Comparison of ENCODE assay signal across 7 cellular contexts in genomic region chr19:40600086-40600917, GRCh38. TPM values are rescaled to one million over a fixed set of nuclear protein-coding genes. Genes with fewer than 3 reads are reported as not detected.
DNase-seq lines count a peak whose midpoint lies in the region; ATAC-seq, FAIRE-seq and TF ChIP-seq lines count a peak whose summit lies in the region.

No MANE protein-coding gene starts in this region.

- TF ChIP-seq POLR2A in adrenal gland (IDR thresholded peaks at IDR 0.05) (no peak), HepG2 (IDR thresholded peaks at IDR 0.05; ENCODE audit: insufficient read depth in 1 of 2, low read depth in 2 of 2, low read length in 2 of 2) (no peak)

- TF ChIP-seq EP300 in HepG2 (IDR thresholded peaks at IDR 0.05; ENCODE audit: low read depth in 2 of 2, low read length in 2 of 2) (no peak), HepG2 (CRISPR knock-in tag; IDR thresholded peaks at IDR 0.05; ENCODE audit: borderline replicate concordance) (no peak)

- peaks cover 44% of the 10 kb centered on the region for H3K4me1 ChIP-seq in Karpas-422 (ENCODE audit: low read length)
- H3K4me1 ChIP-seq in adrenal gland (replicated peaks in 1 of 2) = peaks cover 31 to 62% of the 10 kb centered on the region in 2 donors
- peaks cover 58% of the 10 kb centered on the region for H3K4me1 ChIP-seq in HepG2 (ENCODE audit: insufficient read depth, low read length)
- peaks cover 12 to 81% (median 68%) of the 10 kb centered on the region in 5 donors for H3K4me1 ChIP-seq in subcutaneous abdominal adipose tissue (ENCODE audit: control insufficient read depth in 5 of 5, insufficient read depth in 5 of 5, low read length in 5 of 5)

- H3K4me2 ChIP-seq in Karpas-422 (ENCODE audit: low read depth, low read length, poor library complexity, severe bottlenecking) (peak overlapping the region; percentile 32), HepG2 (ENCODE audit: low read depth, low read length) (peak overlapping the region; percentile 84; the same call in 1 of the 2 replicates)

- H3K9me3 ChIP-seq in Karpas-422 (ENCODE audit: low read length) = no peaks in the 10 kb centered on the region
- no peaks in the 10 kb centered on the region for H3K9me3 ChIP-seq in adrenal gland (replicated peaks in 1 of 3)
- no peaks in the 10 kb centered on the region for H3K9me3 ChIP-seq in HepG2 (ENCODE audit: low read length)
- no peaks in the 10 kb centered on the region for H3K9me3 ChIP-seq in subcutaneous abdominal adipose tissue (ENCODE audit: control insufficient read depth in 5 of 5, low read length in 5 of 5)

- no peak overlapping the region for H3K27ac ChIP-seq in Karpas-422 (ENCODE audit: low read length)
- H3K27ac ChIP-seq in adrenal gland = peak overlapping the region in 3 of 5 donors; percentile 3 to 23 (median 21)
- H3K27ac ChIP-seq in HepG2 (ENCODE audit: extremely low read length, insufficient read depth, low read length) = no peak overlapping the region
- no peak overlapping the region for H3K27ac ChIP-seq in subcutaneous abdominal adipose tissue (ENCODE audit: low read depth, low read length)

- H3K27me3 ChIP-seq in Karpas-422 (ENCODE audit: low read length) (no peaks in the 10 kb centered on the region), adrenal gland (peaks cover 15% of the 10 kb centered on the region), HepG2 (ENCODE audit: control insufficient read depth in 1 of 2, insufficient read depth in 2 of 2, low read length in 2 of 2) (peaks cover 6 to 53% of the 10 kb centered on the region in 2 experiments; a peak in 3 of 5 replicates), subcutaneous abdominal adipose tissue (ENCODE audit: control insufficient read depth in 5 of 5, insufficient read depth in 4 of 5, low read length in 5 of 5) (peaks cover 3 to 42% (median 31%) of the 10 kb centered on the region in 5 donors)

- no peak for TF ChIP-seq CTCF in adrenal gland (IDR thresholded peaks at IDR 0.05)
- TF ChIP-seq CTCF in HepG2 (CRISPR knock-in tag; IDR thresholded peaks at IDR 0.05) = no peak

- no peak for FAIRE-seq in HepG2 (lab: Jason Lieb, UNC)

- CTCF ChIA-PET in HepG2 (lab: Yijun Ruan, JAX; ENCODE audit: low intra/inter-chr PET ratio, low total read pairs) = interaction anchor here (6.8 kb wide), 1 partner anchor 34 kb away, joined by 37 read pairs; no protein-coding TSS in a partner anchor

- H3K79me2 ChIP-seq in Karpas-422 (ENCODE audit: low read length) (no peaks in the 10 kb centered on the region), HepG2 (ENCODE audit: insufficient read depth, low read length) (no peaks in the 10 kb centered on the region)

- ATAC-seq in HepG2 = no peak
- no peak for ATAC-seq in GM21526 (IDR thresholded peaks at IDR 0.05; ENCODE audit: low FRiP score, unreplicated experiment)

- WGBS in adrenal gland, 4 donors = 6 to 11% (median 7%) methylated on average over 15 to 48 of the region's 48 CpGs
- WGBS in HepG2 (ENCODE audit: low lambda C conversion rate) = 16% methylated on average over 11 of the region's 48 CpGs

- POLR2A ChIA-PET in HepG2 (lab: Yijun Ruan, JAX) = interaction anchor here (1.1 kb wide), 1 partner anchor 30 kb away, joined by 3 read pairs; no protein-coding TSS in a partner anchor

- TF ChIP-seq RAD21 in HepG2 (CRISPR knock-in tag; IDR thresholded peaks at IDR 0.05) = no peak

- peaks cover 4% of the 10 kb centered on the region; the same call in 1 of the 2 replicates for H4K20me1 ChIP-seq in Karpas-422 (ENCODE audit: insufficient read depth, low read depth, low read length)
- H4K20me1 ChIP-seq in HepG2 (ENCODE audit: insufficient read depth, low read length) = peaks cover 5% of the 10 kb centered on the region

- in situ Hi-C loops in HepG2 (cut with HindIII; ENCODE audit: extremely low pct_ligation_motif_present, low pct_unique_long_range_greater_than_20kb) = loop anchor here (5.0 kb wide), 1 partner anchor 68 kb away; no protein-coding TSS in a partner anchor

- no peak overlapping the region for H2AFZ ChIP-seq in Karpas-422 (ENCODE audit: low read length)
- no peak overlapping the region for H2AFZ ChIP-seq in HepG2 (ENCODE audit: low read length)

- DNase-seq in Karpas-422 (no peak), adrenal gland (peak in 2 of 7 donors; percentile 38 to 47), HepG2 (ENCODE audit: low spot score) (no peak), DMS79 (lab: John Stamatoyannopoulos, UW) (no peak), NCI-H2171 (lab: John Stamatoyannopoulos, UW) (no peak)

- H3K9ac ChIP-seq in Karpas-422 (ENCODE audit: low read length) = no peak overlapping the region
- H3K9ac ChIP-seq in HepG2 (ENCODE audit: insufficient read depth, low read depth, low read length) = no peak overlapping the region
- H3K9ac ChIP-seq in subcutaneous abdominal adipose tissue (ENCODE audit: low read length in 5 of 5) = peak overlapping the region in 1 of 5 donors; percentile 10

- intact Hi-C loops in adrenal gland (cut with DNase I) = loop anchor here in 1 of 2 donors (5.0 kb wide), 1 partner anchor 58 kb away; no protein-coding TSS in a partner anchor
- intact Hi-C loops in HepG2 (cut with micrococcal nuclease; ENCODE audit: unreplicated experiment) = no loop called here

- H3K4me3 ChIP-seq in Karpas-422 (ENCODE audit: low read length) (no peak overlapping the region), adrenal gland (no peak overlapping the region), HepG2 (replicated peaks in 1 of 3; ENCODE audit: insufficient read depth in 1 of 3, low read depth in 2 of 3, low read length in 3 of 3) (no peak overlapping the region), subcutaneous abdominal adipose tissue (ENCODE audit: low read depth in 1 of 5, low read length in 5 of 5) (peak overlapping the region in 3 of 5 donors; percentile 16 to 31 (median 18))

- no TSS peak for BruUV-seq in HepG2 (replicated peaks; lab: Mats Ljungman, UMichigan)

- H3K9me2 ChIP-seq in Karpas-422 (replicated peaks; ENCODE audit: insufficient read depth, low read length) = no peaks in the 10 kb centered on the region

- H3K36me3 ChIP-seq in Karpas-422 (ENCODE audit: insufficient read depth, low read length) = no peaks in the 10 kb centered on the region
- no peaks in the 10 kb centered on the region for H3K36me3 ChIP-seq in adrenal gland (replicated peaks in 1 of 2)
- no peaks in the 10 kb centered on the region for H3K36me3 ChIP-seq in HepG2 (replicated peaks in 1 of 2; ENCODE audit: control insufficient read depth in 1 of 2, insufficient read depth in 2 of 2, low read length in 2 of 2)
- no peaks in the 10 kb centered on the region for H3K36me3 ChIP-seq in subcutaneous abdominal adipose tissue (ENCODE audit: control insufficient read depth in 5 of 5, insufficient read depth in 5 of 5, low read length in 5 of 5)

RNA-seq across cellular contexts. Expression of gene LTBP4, which starts 0.9 kb away (rescaled TPM):
- total RNA-seq in Karpas-422 (2014; rRNA removed; shearing (Covaris generic); ENCODE audit: low replicate concordance) = 9.6 and 25.9 TPM in 2 replicates
- 100 to 1,000 TPM in 6 of 8 donors, 10 to 100 TPM in 2; 46.7 to 205 (median 121) TPM for total RNA-seq in adrenal gland
- 100 to 1,000 TPM in 2 of 3 donors, 10 to 100 TPM in 1; 15.3 to 272 (median 142) TPM for polyA plus RNA-seq in adrenal gland
- total RNA-seq in HepG2 (2016; rRNA removed; fragmentation: Illumina TruSeq; extraction: Trizol) = 0.45 and 0.86 TPM in 2 replicates
- total RNA-seq in HepG2 (2016; cell fraction: cytosol; rRNA removed; fragmentation: Illumina TruSeq; extraction: Trizol; ENCODE audit: low read depth) = 0.97 and 1.7 TPM in 2 replicates
- total RNA-seq in HepG2 (2016; cell fraction: insoluble cytoplasmic fraction; rRNA removed; fragmentation: Illumina TruSeq; extraction: Trizol) = 0.65 and 0.95 TPM in 2 replicates
- 0.37 and 1.2 TPM in 2 replicates for total RNA-seq in HepG2 (2016; cell fraction: membrane; rRNA removed; fragmentation: Illumina TruSeq; extraction: Trizol)
- total RNA-seq in HepG2 (2016; cell fraction: nucleus; rRNA removed; fragmentation: Illumina TruSeq; extraction: Trizol) = 0.81 and 1.2 TPM in 2 replicates
- polyA plus RNA-seq in HepG2 (2011; rRNA removed) = 2.2 and 2.3 TPM in 2 replicates
- polyA plus RNA-seq in HepG2 (2011; cell fraction: cytosol; rRNA removed) = 0.73 and 1.1 TPM in 2 replicates
- polyA plus RNA-seq in HepG2 (2011; cell fraction: nucleus; rRNA removed) = 13.9 and 21.0 TPM in 2 replicates
- polyA plus RNA-seq in HepG2 (2012) = 3.8 and 4.0 TPM in 2 replicates
- 0.32 TPM in 2 replicates for polyA plus RNA-seq in HepG2 (2016; cell fraction: cytosol; fragmentation: Illumina TruSeq; extraction: Trizol; ENCODE audit: low read depth)
- polyA plus RNA-seq in HepG2 (2016; cell fraction: insoluble cytoplasmic fraction; fragmentation: Illumina TruSeq; extraction: Trizol; ENCODE audit: low read depth) = 0.66 and 0.89 TPM in 2 replicates
- 0.61 and 0.92 TPM in 2 replicates for polyA plus RNA-seq in HepG2 (2016; cell fraction: membrane; fragmentation: Illumina TruSeq; extraction: Trizol; ENCODE audit: low read depth)
- polyA plus RNA-seq in HepG2 (2016; cell fraction: nucleus; fragmentation: Illumina TruSeq; extraction: Trizol; ENCODE audit: insufficient read depth, low read depth) = 3.8 and 5.0 TPM in 2 replicates
- 2.3 and 20.6 TPM in 2 replicates for polyA minus RNA-seq in HepG2 (2011; rRNA and poly(A)+ RNA removed; ENCODE audit: low replicate concordance)
- polyA minus RNA-seq in HepG2 (2011; cell fraction: cytosol; rRNA and poly(A)+ RNA removed) = 1.2 and 2.7 TPM in 2 replicates
- 2.4 and 2.6 TPM in 2 replicates for polyA minus RNA-seq in HepG2 (2011; cell fraction: nucleus; rRNA and poly(A)+ RNA removed)

RNA-seq across cellular contexts. Expression of gene SHKBP1, which starts 23.6 kb away (rescaled TPM):
- 49.7 and 98.2 TPM in 2 replicates for total RNA-seq in Karpas-422 (2014; rRNA removed; shearing (Covaris generic); ENCODE audit: low replicate concordance)
- total RNA-seq in adrenal gland = 10 to 100 TPM; 37.4 to 96.3 (median 51.6) TPM
- 100 to 1,000 TPM in 2 of 3 donors, 10 to 100 TPM in 1; 17.8 to 157 (median 118) TPM for polyA plus RNA-seq in adrenal gland
- 13.8 and 16.2 TPM in 2 replicates for total RNA-seq in HepG2 (2016; rRNA removed; fragmentation: Illumina TruSeq; extraction: Trizol)
- 5.3 and 5.6 TPM in 2 replicates for total RNA-seq in HepG2 (2016; cell fraction: cytosol; rRNA removed; fragmentation: Illumina TruSeq; extraction: Trizol; ENCODE audit: low read depth)
- total RNA-seq in HepG2 (2016; cell fraction: insoluble cytoplasmic fraction; rRNA removed; fragmentation: Illumina TruSeq; extraction: Trizol) = 13.0 and 17.7 TPM in 2 replicates
- total RNA-seq in HepG2 (2016; cell fraction: membrane; rRNA removed; fragmentation: Illumina TruSeq; extraction: Trizol) = 7.8 and 10.7 TPM in 2 replicates
- total RNA-seq in HepG2 (2016; cell fraction: nucleus; rRNA removed; fragmentation: Illumina TruSeq; extraction: Trizol) = 13.0 and 13.3 TPM in 2 replicates
- polyA plus RNA-seq in HepG2 (2011; rRNA removed) = 17.4 and 20.6 TPM in 2 replicates
- polyA plus RNA-seq in HepG2 (2011; cell fraction: cytosol; rRNA removed) = 13.3 and 18.5 TPM in 2 replicates
- polyA plus RNA-seq in HepG2 (2011; cell fraction: nucleus; rRNA removed) = 67.9 and 84.5 TPM in 2 replicates
- polyA plus RNA-seq in HepG2 (2012) = 15.6 and 36.6 TPM in 2 replicates
- polyA plus RNA-seq in HepG2 (2016; cell fraction: cytosol; fragmentation: Illumina TruSeq; extraction: Trizol; ENCODE audit: low read depth) = 7.9 and 8.8 TPM in 2 replicates
- 20.3 and 25.0 TPM in 2 replicates for polyA plus RNA-seq in HepG2 (2016; cell fraction: insoluble cytoplasmic fraction; fragmentation: Illumina TruSeq; extraction: Trizol; ENCODE audit: low read depth)
- 14.5 and 16.5 TPM in 2 replicates for polyA plus RNA-seq in HepG2 (2016; cell fraction: membrane; fragmentation: Illumina TruSeq; extraction: Trizol; ENCODE audit: low read depth)
- 34.3 and 43.8 TPM in 2 replicates for polyA plus RNA-seq in HepG2 (2016; cell fraction: nucleus; fragmentation: Illumina TruSeq; extraction: Trizol; ENCODE audit: insufficient read depth, low read depth)
- polyA minus RNA-seq in HepG2 (2011; rRNA and poly(A)+ RNA removed; ENCODE audit: low replicate concordance) = 46.9 and 53.5 TPM in 2 replicates
- polyA minus RNA-seq in HepG2 (2011; cell fraction: cytosol; rRNA and poly(A)+ RNA removed) = 25.8 and 30.2 TPM in 2 replicates
- 15.2 and 18.8 TPM in 2 replicates for polyA minus RNA-seq in HepG2 (2011; cell fraction: nucleus; rRNA and poly(A)+ RNA removed)

Comparison
In these comparisons a context has a peak if more than half of its experiments do, and no peak if none do; other contexts are left out.
1. H3K27ac ChIP-seq: peak in adrenal gland (3 of 5); none in Karpas-422 (single experiment), HepG2 (single experiment) and subcutaneous abdominal adipose tissue (single experiment).
2. H3K4me3 ChIP-seq: peak in subcutaneous abdominal adipose tissue (3 of 5); none in Karpas-422 (single experiment), adrenal gland (0 of 4) and HepG2 (0 of 3).